Comparison of ENCODE assay signal across 27 cellular contexts in genomic region chr5:81740758-81741157, GRCh38.
"Had no signal": no experiment of that assay in that cellular context is flagged by ENCODE, and none has a peak within 500 bp of the region (broad histone marks: within the 10 kb centered on the region; RNA-seq: fewer than 3 reads in every experiment).

No MANE protein-coding gene starts in this region.

- H3K9me3 ChIP-seq: stomach, suprapubic skin, testis, thoracic aorta, thyroid gland, tibial artery, tibial nerve, transverse colon, upper lobe of left lung, upper lobe of right lung, uterus, vagina had no signal

- DNase-seq: stimulated activated CD4-positive, alpha-beta T cell treated with anti-CD3 and anti-CD28 coated beads, Interleukin-2, amount 100 ng/mL, for 48 hours; stimulated activated CD4-positive, alpha-beta T cell treated with anti-CD3 and anti-CD28 coated beads, Interleukin-4, amount 100 ng/mL, for 1 hour; stimulated activated CD4-positive, alpha-beta T cell treated with anti-CD3 and anti-CD28 coated beads, Interleukin-4, amount 100 ng/mL, for 24 hours; stimulated activated CD4-positive, alpha-beta T cell treated with anti-CD3 and anti-CD28 coated beads, Interleukin-4, amount 100 ng/mL, for 4 hours; stimulated activated CD8-positive, alpha-beta memory T cell treated with anti-CD3 and anti-CD28 coated beads, Interleukin-4, amount 100 ng/mL, for 48 hours; stimulated activated naive B cell treated with anti-CD40 and anti-IgM and Interleukin-4, amounts not matched to agents 10 μg/mL and 1 μg/mL and 100 μg/mL, for 72 hours; stimulated activated naive CD4-positive, alpha-beta T cell; stimulated activated naive CD4-positive, alpha-beta T cell treated with Interleukin-2 at 50 U/mL for 16 hours; stimulated activated naive CD8-positive, alpha-beta T cell treated with anti-CD3 and anti-CD28 coated beads, Interleukin-15, amount 100 ng/mL, for 72 hours; stimulated activated naive CD8-positive, alpha-beta T cell treated with anti-CD3 and anti-CD28 coated beads, Interleukin-15, Interleukin-2, amounts not matched to agents 100 U/mL and 50 U/mL, for 24 hours; stomach; substantia nigra; testis; thyroid gland; tibial artery; transverse colon; trophoblast cell; upper lobe of left lung; upper lobe of right lung; uterus had no signal

- H3K4me3 ChIP-seq: stomach, suprapubic skin, testis, thoracic aorta, thyroid gland, tibial artery, tibial nerve, transverse colon, upper lobe of left lung, upper lobe of right lung, uterus, vagina had no signal

- H3K36me3 ChIP-seq: suprapubic skin, thoracic aorta, thyroid gland, tibial artery, tibial nerve, transverse colon, upper lobe of left lung, upper lobe of right lung, uterus, vagina had no signal

- H3K27me3 ChIP-seq: stomach, suprapubic skin, testis, thyroid gland, tibial artery, tibial nerve, transverse colon, upper lobe of left lung, upper lobe of right lung, uterus, vagina had no signal

- H3K27ac ChIP-seq: stomach, suprapubic skin, testis, thoracic aorta, thyroid gland, tibial artery, tibial nerve, transverse colon, upper lobe of left lung, upper lobe of right lung, uterus, vagina had no signal

- ATAC-seq: stimulated activated effector memory CD8-positive, alpha-beta T cell treated with anti-CD3 and anti-CD28 coated beads, Interleukin-12 subunit alpha, Interleukin-12 subunit beta, amount 100 ng/mL, for 72 hours; stimulated activated memory B cell treated with anti-CD40 and anti-IgM and Interleukin-4, amounts not matched to agents 10 μg/mL and 1 μg/mL and 100 μg/mL, for 72 hours; stimulated activated naive B cell treated with anti-CD40 and anti-IgM and Interleukin-4, amounts not matched to agents 10 μg/mL and 1 μg/mL and 100 μg/mL, for 72 hours; stimulated activated naive CD8-positive, alpha-beta T cell treated with anti-CD3 and anti-CD28 coated beads, Interleukin-15, amount 100 ng/mL, for 72 hours; stimulated activated naive CD8-positive, alpha-beta T cell treated with anti-CD3 and anti-CD28 coated beads, Interleukin-15, Interleukin-2, amounts not matched to agents 100 U/mL and 50 U/mL, for 24 hours; upper lobe of right lung had no signal

- H3K4me1 ChIP-seq: suprapubic skin, testis, thyroid gland, transverse colon, upper lobe of left lung, upper lobe of right lung, uterus had no signal

- FAIRE-seq: urothelium cell line had no signal
